1 cellular context compared by ENCODE assay signal in the genomic region with DNA sequence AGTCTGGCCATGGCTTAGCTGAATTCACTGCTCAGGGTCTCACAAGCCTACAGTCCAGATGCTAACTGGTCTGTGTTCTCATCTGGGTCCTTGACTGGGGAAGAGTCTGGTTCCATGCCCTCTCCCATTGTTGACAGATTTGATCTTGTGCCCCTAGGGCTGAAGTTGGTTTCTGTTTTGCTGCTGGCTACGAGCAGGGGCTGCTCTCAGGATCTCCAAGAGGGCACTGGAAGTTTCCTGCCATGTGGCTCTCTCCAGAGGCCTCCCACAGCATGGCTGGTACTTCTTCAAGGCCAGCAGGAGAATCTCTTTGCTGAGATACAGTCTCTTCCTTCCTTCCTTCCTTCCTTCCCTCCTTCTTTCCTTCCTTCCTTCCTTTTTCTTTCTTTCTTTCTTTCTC.
A peak's percentile ranks its signal among the peaks of the same experiment; 100 is the strongest.
TF ChIP-seq lines count a peak whose summit lies in the region.

No MANE protein-coding gene starts in this region.

TF ChIP-seq in WTC11, 78 proteins besides CTCF, POLR2A, EP300 and RAD21 (continued from another document):
- TF ChIP-seq, protein P1, sequence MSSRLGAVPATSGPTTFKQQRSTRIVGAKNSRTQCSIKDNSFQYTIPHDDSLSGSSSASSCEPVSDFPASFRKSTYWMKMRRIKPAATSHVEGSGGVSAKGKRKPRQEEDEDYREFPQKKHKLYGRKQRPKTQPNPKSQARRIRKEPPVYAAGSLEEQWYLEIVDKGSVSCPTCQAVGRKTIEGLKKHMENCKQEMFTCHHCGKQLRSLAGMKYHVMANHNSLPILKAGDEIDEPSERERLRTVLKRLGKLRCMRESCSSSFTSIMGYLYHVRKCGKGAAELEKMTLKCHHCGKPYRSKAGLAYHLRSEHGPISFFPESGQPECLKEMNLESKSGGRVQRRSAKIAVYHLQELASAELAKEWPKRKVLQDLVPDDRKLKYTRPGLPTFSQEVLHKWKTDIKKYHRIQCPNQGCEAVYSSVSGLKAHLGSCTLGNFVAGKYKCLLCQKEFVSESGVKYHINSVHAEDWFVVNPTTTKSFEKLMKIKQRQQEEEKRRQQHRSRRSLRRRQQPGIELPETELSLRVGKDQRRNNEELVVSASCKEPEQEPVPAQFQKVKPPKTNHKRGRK (CRISPR knock-in tag; IDR thresholded peaks at IDR 0.05; ENCODE audit: borderline replicate concordance) = 0 out of 2 replicates have a peak, but pooled peaks have one; percentile 65
